Comparison of ENCODE assay signal across 24 cellular contexts in the genomic region with DNA sequence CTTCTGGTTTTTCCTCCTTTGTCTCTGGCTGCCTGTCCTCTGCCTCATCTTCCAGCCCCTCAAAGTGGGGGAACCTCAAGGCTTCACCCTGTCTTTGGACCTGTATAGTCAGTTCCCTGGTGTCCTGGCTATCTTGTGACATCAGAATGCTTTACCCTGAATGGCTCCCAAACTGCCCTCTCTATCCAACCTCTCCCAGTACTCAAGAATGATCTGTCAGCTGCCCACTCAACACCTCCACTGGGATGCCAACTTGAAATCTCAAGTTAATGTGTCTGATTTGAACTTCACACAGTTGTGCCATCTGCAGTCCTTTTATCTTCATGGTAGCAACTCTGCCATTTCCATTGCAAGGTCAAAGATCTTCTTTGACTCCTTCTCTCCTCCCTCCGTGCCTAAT.
"Had no signal": no experiment of that assay in that cellular context is flagged by ENCODE, and none has a peak within 500 bp of the region (broad histone marks: within the 10 kb centered on the region; RNA-seq: fewer than 3 reads in every experiment).

No MANE protein-coding gene starts in this region.

- H3K27me3 Mint-ChIP-seq: activated naive CD8-positive, alpha-beta T cell treated with anti-CD3 and anti-CD28 coated beads, Interleukin-2, amount 10 ng/mL, durations not matched to agents 7 days and 5 days; memory B cell had no signal

- H3K9me3 ChIP-seq: body of pancreas, neutrophil, sigmoid colon, transverse colon, vagina had no signal

- H3K27ac ChIP-seq: body of pancreas, epithelial cell of prostate, foreskin keratinocyte, neutrophil, parathyroid adenoma, sigmoid colon, transverse colon, vagina had no signal

- H3K4me3 Mint-ChIP-seq: activated naive CD8-positive, alpha-beta T cell treated with anti-CD3 and anti-CD28 coated beads, Interleukin-2, amount 10 ng/mL, durations not matched to agents 7 days and 5 days; endodermal cell; memory B cell had no signal

- H3K9me3 Mint-ChIP-seq: activated naive CD8-positive, alpha-beta T cell treated with anti-CD3 and anti-CD28 coated beads, Interleukin-2, amount 10 ng/mL, durations not matched to agents 7 days and 5 days; endodermal cell; memory B cell had no signal

- H3K27me3 ChIP-seq: body of pancreas, dorsolateral prefrontal cortex, foreskin keratinocyte, neutrophil, sigmoid colon, transverse colon, vagina had no signal

- H2AFZ ChIP-seq: parathyroid adenoma had no signal

- H3K27ac Mint-ChIP-seq: activated naive CD8-positive, alpha-beta T cell treated with anti-CD3 and anti-CD28 coated beads, Interleukin-2, amount 10 ng/mL, durations not matched to agents 7 days and 5 days; endodermal cell; memory B cell had no signal

- DNase-seq: activated effector memory CD4-positive, alpha-beta T cell treated with Interleukin-2 at 50 U/mL for 16 hours; activated naive CD8-positive, alpha-beta T cell treated with anti-CD3 and anti-CD28 coated beads, Interleukin-2, amount 10 ng/mL, durations not matched to agents 7 days and 5 days; activated T-cell treated with anti-CD3 and anti-CD28 coated beads for 4 hours; body of pancreas; central memory CD4-positive, alpha-beta T cell; dorsolateral prefrontal cortex; endodermal cell; glutamatergic neuron; hypothalamus; kidney; SHP77 treated with DMSO at 0.1 percent for 48 hours; sigmoid colon; stimulated activated CD4-positive, alpha-beta T cell treated with anti-CD3 and anti-CD28 coated beads, Interleukin-4, amount 100 ng/mL, for 4 hours; stimulated activated naive CD4-positive, alpha-beta T cell treated with Interleukin-2 at 50 U/mL for 16 hours; T-helper 1 cell; T-helper 9 cell; transverse colon had no signal

- H3K36me3 ChIP-seq: sigmoid colon, transverse colon, vagina had no signal

- H3K4me3 ChIP-seq: body of pancreas, sigmoid colon, transverse colon, vagina had no signal

- H3K4me1 ChIP-seq: body of pancreas, sigmoid colon, vagina had no signal

- H3K9ac ChIP-seq: parathyroid adenoma had no signal

- H3K4me1 Mint-ChIP-seq: endodermal cell had no signal

- ATAC-seq: body of pancreas, SK-N-SH treated with all-trans-retinoic acid at 6 μM for 48 hours had no signal
